Comparison of ENCODE assay signal across 23 cellular contexts in genomic region chr7:84256481-84256880, GRCh38.
A peak's percentile ranks its signal among the peaks of the same experiment; 100 is the strongest.
DNase-seq lines count a peak whose midpoint lies in the region; ATAC-seq and TF ChIP-seq lines count a peak whose summit lies in the region.
"Had no signal": no experiment of that assay in that cellular context is flagged by ENCODE, and none has a peak within 500 bp of the region (broad histone marks: within the 10 kb centered on the region; RNA-seq: fewer than 3 reads in every experiment).

No MANE protein-coding gene starts in this region.

- peak overlapping the region; percentile 78 for H3K27ac Mint-ChIP-seq in mesothelial cell of epicardium
- H3K27ac Mint-ChIP-seq in activated naive CD8-positive, alpha-beta T cell treated with anti-CD3 and anti-CD28 coated beads for 36 hours, result no peak overlapping the region
- H3K27ac Mint-ChIP-seq: CD4-positive, alpha-beta T cell; T-cell had no signal

- CTCF ChIA-PET in IMR-90 (lab: Yijun Ruan, JAX), result interaction anchor here (0.6 to 0.7 kb wide), 3 partner anchors 12 to 276 kb away, joined by 3 read pairs; no protein-coding TSS in a partner anchor

- H3K27me3 Mint-ChIP-seq in mesothelial cell of epicardium (ENCODE audit: low read depth), result no peaks in the 10 kb centered on the region
- H3K27me3 Mint-ChIP-seq in activated naive CD8-positive, alpha-beta T cell treated with anti-CD3 and anti-CD28 coated beads for 36 hours, result no peaks in the 10 kb centered on the region
- H3K27me3 Mint-ChIP-seq: CD4-positive, alpha-beta T cell had no signal

- 0 out of 2 replicates have a peak overlapping the region, but pooled peaks have one; percentile 38 for H3K14ac ChIP-seq in IMR-90 (replicated peaks; ENCODE audit: low read depth, low read length)

- H3K79me1 ChIP-seq in IMR-90 (ENCODE audit: low read depth in 1 of 2, low read length in 2 of 2), result no peaks in the 10 kb centered on the region

- H3K27ac ChIP-seq in ACC112 (ENCODE audit: low read depth, low read length) (no peak overlapping the region), IMR-90 (ENCODE audit: insufficient read depth, low read length) (no peak overlapping the region)

- DNase-seq in IMR-90, result peak; percentile 55
- DNase-seq in fibroblast of gingiva (ENCODE audit: low read depth), result peak; percentile 30
- no peak for DNase-seq in mesothelial cell of epicardium (ENCODE audit: low spot score in 2 of 2, unreplicated experiment in 2 of 2)
- no peak for DNase-seq in T-helper 2 cell
- no peak for DNase-seq in activated naive CD8-positive, alpha-beta T cell treated with anti-CD3 and anti-CD28 coated beads for 36 hours
- no peak for DNase-seq in H7
- DNase-seq: Caco-2; CD4-positive, alpha-beta T cell; DMS153; DND-41; Kasumi-1; NCI-H1048; NCI-H1417; NCI-H1694; NCI-H2029 treated with DMSO at 0.1 percent for 48 hours; NCI-H226; NCI-H510A; NCI-H69; OCI-M1; T-cell had no signal

- peaks cover 10% of the 10 kb centered on the region for H3K9me3 Mint-ChIP-seq in mesothelial cell of epicardium
- H3K9me3 Mint-ChIP-seq in activated naive CD8-positive, alpha-beta T cell treated with anti-CD3 and anti-CD28 coated beads for 36 hours, result no peaks in the 10 kb centered on the region
- H3K9me3 Mint-ChIP-seq: CD4-positive, alpha-beta T cell; T-cell had no signal

- TF ChIP-seq CTCF in IMR-90 (conservative IDR thresholded peaks at IDR 0.05; ENCODE audit: low read depth, low read length) (no peak), mesothelial cell of epicardium (IDR thresholded peaks at IDR 0.05; ENCODE audit: unreplicated experiment) (no peak)

- H3K56ac ChIP-seq in IMR-90 (ENCODE audit: extremely low read depth, insufficient read depth, low read length), result no peak overlapping the region

- H3K4me2 ChIP-seq in IMR-90 (ENCODE audit: low read depth, low read length), result peak overlapping the region; percentile 23; the same call in 1 of the 2 replicates

- 0 out of 3 replicates have a peak overlapping the region, but pooled peaks have one; percentile 19 for H2BK15ac ChIP-seq in IMR-90 (ENCODE audit: low read depth, low read length)

- H2BK5ac ChIP-seq in IMR-90 (ENCODE audit: low read depth, low read length, poor library complexity, severe bottlenecking), result no peak overlapping the region

- no peak for TF ChIP-seq POLR2A in IMR-90 (IDR thresholded peaks at IDR 0.05; ENCODE audit: low read depth, low read length)

- no peak overlapping the region for H3K9ac ChIP-seq in IMR-90 (ENCODE audit: low read depth, low read length)
- H3K9ac ChIP-seq: BLaER1 treated with 17β-estradiol and CSF1 and Interleukin-3, amounts not matched to agents 10 nM and 100 nM had no signal

- intact Hi-C loops in IMR-90 (cut with micrococcal nuclease), result no loop called here

- H3K4me3 Mint-ChIP-seq in mesothelial cell of epicardium, result no peak overlapping the region
- no peak overlapping the region for H3K4me3 Mint-ChIP-seq in activated naive CD8-positive, alpha-beta T cell treated with anti-CD3 and anti-CD28 coated beads for 36 hours
- H3K4me3 Mint-ChIP-seq: CD4-positive, alpha-beta T cell; T-cell had no signal

- H3K36me3 ChIP-seq in ACC112 (ENCODE audit: insufficient read depth, low read length) (no peaks in the 10 kb centered on the region), IMR-90 (ENCODE audit: control insufficient read depth, insufficient read depth, low read length) (no peaks in the 10 kb centered on the region), H7 (replicated peaks; ENCODE audit: control insufficient read depth, insufficient read depth, low read length) (no peaks in the 10 kb centered on the region)
- H3K36me3 ChIP-seq: BLaER1 treated with 17β-estradiol and CSF1 and Interleukin-3, amounts not matched to agents 10 nM and 100 nM had no signal

- no peak overlapping the region for H2AK9ac ChIP-seq in IMR-90 (replicated peaks; ENCODE audit: low read depth, low read length, poor library complexity)

- POLR2A ChIA-PET in IMR-90 (lab: Charles Lee; ENCODE audit: unreplicated experiment), result no interaction called here

- TF ChIP-seq RAD21 in IMR-90 (IDR thresholded peaks at IDR 0.05; ENCODE audit: low read length), result no peak

- H3K4me3 ChIP-seq in ACC112 (ENCODE audit: low read depth, low read length) (no peak overlapping the region), IMR-90 (ENCODE audit: insufficient read depth, low read depth, low read length) (no peak overlapping the region), H7 (ENCODE audit: insufficient read depth, low read depth, low read length) (no peak overlapping the region)
- H3K4me3 ChIP-seq: BLaER1 treated with 17β-estradiol and CSF1 and Interleukin-3, amounts not matched to agents 10 nM and 100 nM; K562 had no signal

- peak overlapping the region; percentile 34 for H2AFZ ChIP-seq in ACC112 (ENCODE audit: low read length, unreplicated experiment)
- no peak overlapping the region for H2AFZ ChIP-seq in IMR-90 (replicated peaks; ENCODE audit: low read length, poor library complexity)

- H3K4me1 ChIP-seq in ACC112 (ENCODE audit: control insufficient read depth, insufficient read depth, low read length, unreplicated experiment), result no peaks in the 10 kb centered on the region
- no peaks in the 10 kb centered on the region; the same call in 1 of the 2 replicates for H3K4me1 ChIP-seq in IMR-90 (ENCODE audit: control insufficient read depth, insufficient read depth, low read length)
- H3K4me1 ChIP-seq: Caco-2 had no signal

- peak; percentile 37 for ATAC-seq in IMR-90 (ENCODE audit: low read depth)
- ATAC-seq: K562, T-cell had no signal

- no peaks in the 10 kb centered on the region for H3K79me2 ChIP-seq in ACC112 (ENCODE audit: control insufficient read depth, insufficient read depth, low read length, unreplicated experiment)

- no peaks in the 10 kb centered on the region for H3K36me3 Mint-ChIP-seq in mesothelial cell of epicardium
- no peaks in the 10 kb centered on the region for H3K36me3 Mint-ChIP-seq in activated naive CD8-positive, alpha-beta T cell treated with anti-CD3 and anti-CD28 coated beads for 36 hours
- H3K36me3 Mint-ChIP-seq: T-cell had no signal

- dilution Hi-C loops in IMR-90 (cut with HindIII; ENCODE audit: low sequenced_read_pairs, unreplicated experiment), result no loop called here

- peak overlapping the region; percentile 11; the same call in 1 of the 2 replicates for H3K4ac ChIP-seq in IMR-90 (ENCODE audit: low read depth, low read length)

- H3K18ac ChIP-seq in IMR-90 (ENCODE audit: low read depth, low read length), result peak overlapping the region; percentile 66; the same call in 1 of the 2 replicates

- no peaks in the 10 kb centered on the region for H3K27me3 ChIP-seq in ACC112 (ENCODE audit: insufficient read depth, low read length)
- no peaks in the 10 kb centered on the region for H3K27me3 ChIP-seq in IMR-90 (ENCODE audit: control insufficient read depth, insufficient read depth, low read length)
- no peaks in the 10 kb centered on the region for H3K27me3 ChIP-seq in H7 (ENCODE audit: control insufficient read depth, insufficient read depth, low read length)
- H3K27me3 ChIP-seq: BLaER1 treated with 17β-estradiol and CSF1 and Interleukin-3, amounts not matched to agents 10 nM and 100 nM had no signal

- peak overlapping the region; percentile 30; the same call in 1 of the 2 replicates for H2BK120ac ChIP-seq in IMR-90 (ENCODE audit: low read depth, low read length)

- H3K9me1 ChIP-seq in IMR-90 (ENCODE audit: insufficient read depth, low read length), result peaks cover 2% of the 10 kb centered on the region; the same call in 1 of the 2 replicates

- no peak overlapping the region for H4K8ac ChIP-seq in IMR-90 (ENCODE audit: low read depth in 2 of 2, low read length in 2 of 2)

- no CpG with 5 or more reads among the region's 2 CpGs for WGBS in IMR-90 (ENCODE audit: extremely low coverage in 2 of 2, insufficient read length in 1 of 2), 2 experiments

- H3K9me3 ChIP-seq in IMR-90 (ENCODE audit: control insufficient read depth, insufficient read depth, low read length), result no peaks in the 10 kb centered on the region
- H3K9me3 ChIP-seq: Caco-2 had no signal

- H3K23ac ChIP-seq in IMR-90 (ENCODE audit: low read depth, low read length), result no peak overlapping the region

- H2BK20ac ChIP-seq in IMR-90 (ENCODE audit: low read depth, low read length), result peak overlapping the region; percentile 48; the same call in 1 of the 2 replicates

- H3K4me1 Mint-ChIP-seq in mesothelial cell of epicardium, result peaks cover 26% of the 10 kb centered on the region
- H3K4me1 Mint-ChIP-seq in activated naive CD8-positive, alpha-beta T cell treated with anti-CD3 and anti-CD28 coated beads for 36 hours, result peaks cover 12% of the 10 kb centered on the region

- H4K91ac ChIP-seq in IMR-90 (ENCODE audit: insufficient read depth, low read depth, low read length), result 0 out of 2 replicates have a peak overlapping the region, but pooled peaks have one; percentile 6

- no peak overlapping the region for H4K5ac ChIP-seq in IMR-90 (ENCODE audit: low read depth, low read length)

- no peak overlapping the region for H2AK5ac ChIP-seq in IMR-90 (ENCODE audit: low read depth, low read length)

- in situ Hi-C loops in IMR-90 (cut with MboI; ENCODE audit: low sequenced_read_pairs), result no loop called here

- BruUV-seq in IMR-90 (replicated peaks; lab: Mats Ljungman, UMichigan), result no TSS peak

- no peaks in the 10 kb centered on the region for H4K20me1 ChIP-seq in IMR-90 (ENCODE audit: insufficient read depth, low read length)
- H4K20me1 ChIP-seq: BLaER1 treated with 17β-estradiol and CSF1 and Interleukin-3, amounts not matched to agents 10 nM and 100 nM had no signal

TF ChIP-seq in IMR-90, 13 proteins besides CTCF, POLR2A, EP300 and RAD21 (continues in another document):
- no peak for TF ChIP-seq MAZ (IDR thresholded peaks at IDR 0.05; ENCODE audit: borderline replicate concordance, low read depth, low read length)
- no peak for TF ChIP-seq FOS (IDR thresholded peaks at IDR 0.05; ENCODE audit: low read depth, low read length)
- no peak for TF ChIP-seq MAFK (IDR thresholded peaks at IDR 0.05; ENCODE audit: low read depth, low read length)
- TF ChIP-seq MXI1 (IDR thresholded peaks at IDR 0.05; ENCODE audit: borderline replicate concordance, low read depth, low read length), result no peak
- no peak for TF ChIP-seq BHLHE40 (IDR thresholded peaks at IDR 0.05; ENCODE audit: low read depth, low read length)
- TF ChIP-seq SMC3 (IDR thresholded peaks at IDR 0.05; ENCODE audit: low read depth, low read length), result no peak
- no peak for TF ChIP-seq RCOR1 (IDR thresholded peaks at IDR 0.05; ENCODE audit: insufficient replicate concordance, low read length)
- no peak for TF ChIP-seq ELK1 (IDR thresholded peaks at IDR 0.05; ENCODE audit: borderline replicate concordance, low read depth, low read length)

Comparison
In these comparisons a context has a peak if more than half of its experiments do, and no peak if none do; other contexts are left out.
1. DNase-seq: peak in IMR-90 (single experiment) and fibroblast of gingiva (single experiment); none in mesothelial cell of epicardium (0 of 2), T-helper 2 cell (0 of 5), activated naive CD8-positive, alpha-beta T cell treated with anti-CD3 and anti-CD28 coated beads for 36 hours (single experiment) and H7 (single experiment).